Comparison of ENCODE assay signal across 8 cellular contexts in genomic region chr3:169147246-169148008, GRCh38.
DNase-seq lines count a peak whose midpoint lies in the region; ATAC-seq and TF ChIP-seq lines count a peak whose summit lies in the region.

No MANE protein-coding gene starts in this region.

- H3K27ac ChIP-seq in CD4-positive, alpha-beta T cell (ENCODE audit: low read depth, low read length) = no peak overlapping the region
- H3K27ac ChIP-seq in HUES48 (ENCODE audit: low read depth, low read length) (peak overlapping the region; percentile 57), SK-N-MC (no peak overlapping the region), lung (ENCODE audit: low read depth in 1 of 2, low read length in 1 of 2) (peak overlapping the region; percentile 35 to 96), thymus (ENCODE audit: low read depth) (no peak overlapping the region)

- H3K9ac ChIP-seq in HUES48 (ENCODE audit: low read depth, low read length) = no peak overlapping the region
- H3K9ac ChIP-seq in SK-N-MC (ENCODE audit: insufficient read length) = peak overlapping the region; percentile 65
- H3K9ac ChIP-seq in endocrine pancreas (ENCODE audit: control insufficient read depth, insufficient read depth, low read length) = no peak overlapping the region

- CTCF ChIA-PET in CD4-positive, alpha-beta T cell (lab: Charles Lee) = no interaction called here

- H3K36me3 ChIP-seq in HUES48 (ENCODE audit: control insufficient read depth, insufficient read depth, low read length) (no peaks in the 10 kb centered on the region), SK-N-MC (ENCODE audit: insufficient read depth, low read length) (no peaks in the 10 kb centered on the region), endocrine pancreas (ENCODE audit: control insufficient read depth, insufficient read depth, low read length) (no peaks in the 10 kb centered on the region), lung (ENCODE audit: control insufficient read depth in 2 of 2, insufficient read depth in 2 of 2, low read length in 2 of 2) (no peaks in the 10 kb centered on the region), thymus (ENCODE audit: control insufficient read depth, insufficient read depth) (no peaks in the 10 kb centered on the region)

- ATAC-seq in CD4-positive, alpha-beta T cell (ENCODE audit: poor library complexity) = no peak
- ATAC-seq in lung (ENCODE audit: insufficient read depth, low FRiP score) (peak; percentile 16), GM19023 (IDR thresholded peaks at IDR 0.05; ENCODE audit: unreplicated experiment) (no peak)

- H3K4me1 Mint-ChIP-seq in CD4-positive, alpha-beta T cell (ENCODE audit: low read depth) = peaks cover 25% of the 10 kb centered on the region

- no peak for TF ChIP-seq CTCF in CD4-positive, alpha-beta T cell (IDR thresholded peaks at IDR 0.05)
- TF ChIP-seq CTCF in lung (IDR thresholded peaks at IDR 0.05; ENCODE audit: control extremely low read depth, extremely low read depth) = no peak

- H3K27ac Mint-ChIP-seq in CD4-positive, alpha-beta T cell = no peak overlapping the region

- peaks cover 87% of the 10 kb centered on the region for H3K27me3 ChIP-seq in CD4-positive, alpha-beta T cell (ENCODE audit: control insufficient read depth, insufficient read depth, low read length)
- H3K27me3 ChIP-seq in HUES48 (ENCODE audit: control insufficient read depth, insufficient read depth, low read length) (peaks cover 70% of the 10 kb centered on the region), endocrine pancreas (ENCODE audit: control insufficient read depth, insufficient read depth, low read length) (peaks cover 13% of the 10 kb centered on the region), lung (ENCODE audit: control insufficient read depth, insufficient read depth) (no peaks in the 10 kb centered on the region), thymus (ENCODE audit: control insufficient read depth, insufficient read depth) (peaks cover 44% of the 10 kb centered on the region)

- H3K36me3 Mint-ChIP-seq in CD4-positive, alpha-beta T cell (ENCODE audit: low read depth) = no peaks in the 10 kb centered on the region

- H3K9me3 ChIP-seq in CD4-positive, alpha-beta T cell (ENCODE audit: control insufficient read depth, low read length) = no peaks in the 10 kb centered on the region
- H3K9me3 ChIP-seq in HUES48 (ENCODE audit: control insufficient read depth, insufficient read depth, low read length) = no peaks in the 10 kb centered on the region
- no peaks in the 10 kb centered on the region for H3K9me3 ChIP-seq in SK-N-MC (ENCODE audit: low read depth, low read length)
- no peaks in the 10 kb centered on the region for H3K9me3 ChIP-seq in endocrine pancreas (ENCODE audit: control insufficient read depth, low read length)
- H3K9me3 ChIP-seq in lung (ENCODE audit: control insufficient read depth in 2 of 2, insufficient read depth in 1 of 2, low read length in 1 of 2) = no peaks in the 10 kb centered on the region
- H3K9me3 ChIP-seq in thymus (ENCODE audit: control insufficient read depth) = no peaks in the 10 kb centered on the region

- peaks cover 85% of the 10 kb centered on the region for H3K27me3 Mint-ChIP-seq in CD4-positive, alpha-beta T cell

- peak overlapping the region; percentile 32 for H3K4me3 Mint-ChIP-seq in CD4-positive, alpha-beta T cell

- POLR2A ChIA-PET in CD4-positive, alpha-beta T cell (lab: Charles Lee) = no interaction called here

- intact Hi-C loops in CD4-positive, alpha-beta T cell (cut with DNase I, micrococcal nuclease) = loop anchor here (5.0 to 10.0 kb wide), 3 partner anchors 517 to 595 kb away; partner anchors contain the start of gene MECOM (in 1 of the 2)

- H3K9me3 Mint-ChIP-seq in CD4-positive, alpha-beta T cell = no peaks in the 10 kb centered on the region

- no peak for DNase-seq in CD4-positive, alpha-beta T cell
- DNase-seq in SK-N-MC (ENCODE audit: low read depth, low spot score) = no peak
- DNase-seq in lung (ENCODE audit: low spot score) = peak; percentile 62
- DNase-seq in NOMO-1 treated with DMSO at 0.1 percent for 48 hours (lab: John Stamatoyannopoulos, UW; ENCODE audit: unreplicated experiment) = no peak

- 1% methylated on average over 29 of the region's 29 CpGs for WGBS in lung, 2 donors
- WGBS in thymus = 1% methylated on average over 29 of the region's 29 CpGs

- H3K4me3 ChIP-seq in HUES48 (ENCODE audit: low read depth, low read length) (peak overlapping the region; percentile 64), SK-N-MC (peak overlapping the region; percentile 90), endocrine pancreas (ENCODE audit: control insufficient read depth, insufficient read depth, low read length) (peak overlapping the region; percentile 30), lung (peak overlapping the region; percentile 54), thymus (ENCODE audit: low read length) (peak overlapping the region; percentile 36)

- H3K4me1 ChIP-seq in HUES48 (ENCODE audit: control insufficient read depth, insufficient read depth, low read length) = peaks cover 19% of the 10 kb centered on the region
- no peaks in the 10 kb centered on the region for H3K4me1 ChIP-seq in endocrine pancreas (ENCODE audit: control insufficient read depth, insufficient read depth, low read length)
- H3K4me1 ChIP-seq in lung (ENCODE audit: control insufficient read depth in 2 of 2, insufficient read depth in 2 of 2, low read length in 2 of 2) = peaks cover 0 to 1% of the 10 kb centered on the region in 2 donors
- peaks cover 2% of the 10 kb centered on the region for H3K4me1 ChIP-seq in thymus (ENCODE audit: control insufficient read depth, insufficient read depth, low read length)

Comparison
In these comparisons a context has a peak if more than half of its experiments do, and no peak if none do; other contexts are left out.
1. H3K27ac ChIP-seq: peak in HUES48 (single experiment) and lung (2 of 2); none in CD4-positive, alpha-beta T cell (single experiment), SK-N-MC (single experiment) and thymus (single experiment).
2. H3K4me3 ChIP-seq: peak in every context shown above with its lines; median percentile 90 in SK-N-MC; 64 in HUES48; 54 in lung; 36 in thymus; 30 in endocrine pancreas.